In the genomic region with DNA sequence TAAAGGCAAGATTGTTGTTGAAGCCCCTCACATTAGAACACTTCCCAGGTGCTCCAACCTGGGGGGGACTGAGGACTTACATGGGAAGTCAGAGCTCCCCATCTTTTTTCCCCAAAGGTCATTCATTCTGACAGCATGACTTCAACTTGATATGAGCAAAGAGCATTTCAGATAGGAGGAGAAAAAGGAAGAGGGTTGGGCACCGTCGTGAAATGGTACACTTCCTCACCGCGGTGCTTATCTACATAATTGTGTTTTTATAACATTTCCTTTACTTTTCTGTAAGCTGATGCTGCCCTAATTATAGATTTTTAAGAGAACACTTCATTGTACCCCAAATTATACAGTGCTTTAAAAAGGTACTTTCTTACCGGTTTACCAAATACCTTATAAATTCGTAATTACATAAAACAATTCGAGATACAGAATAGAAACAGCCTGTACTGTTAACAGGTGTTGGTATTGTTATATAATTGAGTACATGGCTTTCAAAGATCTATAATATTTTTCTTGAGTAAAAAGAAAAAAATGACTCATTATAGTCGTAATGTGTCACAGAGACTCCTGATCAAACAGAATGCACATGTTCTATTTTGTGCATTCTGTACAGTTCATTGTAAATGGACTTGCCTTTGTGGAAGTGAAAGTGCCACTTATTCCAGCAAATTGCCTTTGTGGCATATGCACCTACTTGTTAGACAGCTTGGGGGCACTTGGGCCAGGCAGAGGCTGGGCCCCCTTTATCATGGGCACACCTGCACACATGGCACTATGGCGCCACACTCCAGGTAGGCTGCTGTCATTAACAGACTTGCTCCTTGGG, we compare ENCODE assay signal across 12 cellular contexts.
DNase-seq lines count a peak whose midpoint lies in the region; ATAC-seq lines count a peak whose summit lies in the region.
"Had no signal": no experiment of that assay in that cellular context is flagged by ENCODE, and none has a peak within 500 bp of the region (broad histone marks: within the 10 kb centered on the region; RNA-seq: fewer than 3 reads in every experiment).

No MANE protein-coding gene starts in this region.

- H3K36me3 ChIP-seq in CD4-positive, alpha-beta memory T cell (ENCODE audit: insufficient read depth, low read length) = no peaks in the 10 kb centered on the region
- H3K36me3 ChIP-seq in aorta (ENCODE audit: control insufficient read depth in 1 of 2, insufficient read depth in 2 of 2, low read length in 1 of 2) (no peaks in the 10 kb centered on the region), H7 (replicated peaks; ENCODE audit: control insufficient read depth, insufficient read depth, low read length) (no peaks in the 10 kb centered on the region)
- H3K36me3 ChIP-seq: adrenal gland had no signal

- H3K9me3 ChIP-seq in CD4-positive, alpha-beta memory T cell (ENCODE audit: control insufficient read depth in 1 of 2, low read length in 2 of 2) = no peaks in the 10 kb centered on the region
- H3K9me3 ChIP-seq in aorta (ENCODE audit: control insufficient read depth, low read length) = no peaks in the 10 kb centered on the region
- H3K9me3 ChIP-seq: adrenal gland, Caco-2, right lobe of liver had no signal

- no peaks in the 10 kb centered on the region for H3K27me3 Mint-ChIP-seq in CD4-positive, alpha-beta memory T cell
- H3K27me3 Mint-ChIP-seq in activated CD4-positive, alpha-beta memory T cell treated with anti-CD3 and anti-CD28 coated beads, Interleukin-2, amount 10 ng/mL, durations not matched to agents 7 days and 5 days = peaks cover 12% of the 10 kb centered on the region

- peak overlapping the region in 1 of 2 donors; percentile 13 for H3K4me3 ChIP-seq in CD4-positive, alpha-beta memory T cell (ENCODE audit: low read length in 2 of 2)
- H3K4me3 ChIP-seq in aorta (ENCODE audit: low read length in 2 of 2) (no peak overlapping the region), H7 (ENCODE audit: insufficient read depth, low read depth, low read length) (no peak overlapping the region)
- H3K4me3 ChIP-seq: adrenal gland, right lobe of liver had no signal

- peak overlapping the region in 6 of 7 donors; percentile 11 to 93 (median 84) for H3K27ac Mint-ChIP-seq in CD4-positive, alpha-beta memory T cell
- peak overlapping the region; percentile 38 for H3K27ac Mint-ChIP-seq in activated CD4-positive, alpha-beta memory T cell treated with anti-CD3 and anti-CD28 coated beads, Interleukin-2, amount 10 ng/mL, durations not matched to agents 7 days and 5 days

- H3K4me3 Mint-ChIP-seq in CD4-positive, alpha-beta memory T cell = peak overlapping the region; percentile 77 to 89 (median 84)
- peak overlapping the region; percentile 56 for H3K4me3 Mint-ChIP-seq in activated CD4-positive, alpha-beta memory T cell treated with anti-CD3 and anti-CD28 coated beads, Interleukin-2, amount 10 ng/mL, durations not matched to agents 7 days and 5 days

- CTCF ChIA-PET in CD4-positive, alpha-beta memory T cell (lab: Charles Lee; ENCODE audit: partially characterized antibody) = interaction anchor here (1.2 to 1.7 kb wide), 2 partner anchors 8 to 849 kb away, joined by 4 read pairs; no protein-coding TSS in a partner anchor
- CTCF ChIA-PET in activated CD4-positive, alpha-beta memory T cell treated with anti-CD3 and anti-CD28 coated beads, Interleukin-2, amount 10 ng/mL, durations not matched to agents 7 days and 5 days (lab: Charles Lee) = interaction anchor here (1.1 kb wide), 2 partner anchors 8 to 850 kb away, joined by 4 to 6 read pairs; no protein-coding TSS in a partner anchor

- ATAC-seq in GM19438 (IDR thresholded peaks at IDR 0.05; ENCODE audit: low read depth, unreplicated experiment) = peak; percentile 29
- ATAC-seq in GM18907 (IDR thresholded peaks at IDR 0.05; ENCODE audit: unreplicated experiment) = no peak
- no peak for ATAC-seq in aorta (ENCODE audit: low FRiP score)
- ATAC-seq in HG03571 (IDR thresholded peaks at IDR 0.05; ENCODE audit: unreplicated experiment) = no peak

- H3K27ac ChIP-seq in CD4-positive, alpha-beta memory T cell (ENCODE audit: low read depth, low read length) = no peak overlapping the region
- no peak overlapping the region for H3K27ac ChIP-seq in aorta (ENCODE audit: low read depth in 1 of 2, low read length in 2 of 2)
- H3K27ac ChIP-seq: adrenal gland, right lobe of liver had no signal

- peaks cover 15% of the 10 kb centered on the region for H3K4me1 ChIP-seq in CD4-positive, alpha-beta memory T cell (ENCODE audit: insufficient read depth, low read length)
- no peaks in the 10 kb centered on the region for H3K4me1 ChIP-seq in aorta (ENCODE audit: control insufficient read depth in 1 of 2, insufficient read depth in 2 of 2, low read length in 2 of 2)
- H3K4me1 ChIP-seq: adrenal gland, Caco-2, right lobe of liver had no signal

- no peaks in the 10 kb centered on the region for H3K9me3 Mint-ChIP-seq in CD4-positive, alpha-beta memory T cell
- H3K9me3 Mint-ChIP-seq in activated CD4-positive, alpha-beta memory T cell treated with anti-CD3 and anti-CD28 coated beads, Interleukin-2, amount 10 ng/mL, durations not matched to agents 7 days and 5 days = no peaks in the 10 kb centered on the region

- DNase-seq in CD4-positive, alpha-beta memory T cell = peak in 2 of 5 donors; percentile 12 to 20
- DNase-seq in NCI-H1105 treated with DMSO at 0.1 percent for 48 hours (lab: John Stamatoyannopoulos, UW) (peak; percentile 52), aorta (no peak), H7 (no peak)
- no peak for DNase-seq in activated CD4-positive, alpha-beta memory T cell treated with anti-CD3 and anti-CD28 coated beads, Interleukin-2, amount 10 ng/mL, durations not matched to agents 7 days and 5 days
- DNase-seq: adrenal gland, Caco-2, erythroblast, right lobe of liver had no signal

- WGBS in aorta, 2 donors = 77 to 78% methylated on average over 9 of the region's 9 CpGs

- peaks cover 13 to 32% (median 20%) of the 10 kb centered on the region in 4 donors for H3K4me1 Mint-ChIP-seq in CD4-positive, alpha-beta memory T cell
- peaks cover 27% of the 10 kb centered on the region for H3K4me1 Mint-ChIP-seq in activated CD4-positive, alpha-beta memory T cell treated with anti-CD3 and anti-CD28 coated beads, Interleukin-2, amount 10 ng/mL, durations not matched to agents 7 days and 5 days

- POLR2A ChIA-PET in CD4-positive, alpha-beta memory T cell (lab: Charles Lee; ENCODE audit: partially characterized antibody) = interaction anchor here (0.6 kb wide), 1 partner anchor 689 kb away, joined by 3 read pairs; no protein-coding TSS in a partner anchor
- POLR2A ChIA-PET in activated CD4-positive, alpha-beta memory T cell treated with anti-CD3 and anti-CD28 coated beads, Interleukin-2, amount 10 ng/mL, durations not matched to agents 7 days and 5 days (lab: Charles Lee) = interaction anchor here (1.2 kb wide), 1 partner anchor 113 kb away, joined by 3 read pairs; no protein-coding TSS in a partner anchor

- intact Hi-C loops in CD4-positive, alpha-beta memory T cell (cut with micrococcal nuclease) = no loop called here
- intact Hi-C loops in aorta (cut with DNase I) = no loop called here

- no peaks in the 10 kb centered on the region for H3K36me3 Mint-ChIP-seq in CD4-positive, alpha-beta memory T cell
- H3K36me3 Mint-ChIP-seq in activated CD4-positive, alpha-beta memory T cell treated with anti-CD3 and anti-CD28 coated beads, Interleukin-2, amount 10 ng/mL, durations not matched to agents 7 days and 5 days (ENCODE audit: low read depth) = peaks cover 2% of the 10 kb centered on the region

- no peaks in the 10 kb centered on the region for H3K27me3 ChIP-seq in CD4-positive, alpha-beta memory T cell (ENCODE audit: insufficient read depth, low read length)
- H3K27me3 ChIP-seq in aorta (ENCODE audit: control insufficient read depth in 1 of 2, insufficient read depth in 2 of 2, low read length in 1 of 2) (no peaks in the 10 kb centered on the region), H7 (ENCODE audit: control insufficient read depth, insufficient read depth, low read length) (no peaks in the 10 kb centered on the region)
- H3K27me3 ChIP-seq: adrenal gland, right lobe of liver had no signal
